3 cellular contexts compared by ENCODE assay signal in the genomic region with DNA sequence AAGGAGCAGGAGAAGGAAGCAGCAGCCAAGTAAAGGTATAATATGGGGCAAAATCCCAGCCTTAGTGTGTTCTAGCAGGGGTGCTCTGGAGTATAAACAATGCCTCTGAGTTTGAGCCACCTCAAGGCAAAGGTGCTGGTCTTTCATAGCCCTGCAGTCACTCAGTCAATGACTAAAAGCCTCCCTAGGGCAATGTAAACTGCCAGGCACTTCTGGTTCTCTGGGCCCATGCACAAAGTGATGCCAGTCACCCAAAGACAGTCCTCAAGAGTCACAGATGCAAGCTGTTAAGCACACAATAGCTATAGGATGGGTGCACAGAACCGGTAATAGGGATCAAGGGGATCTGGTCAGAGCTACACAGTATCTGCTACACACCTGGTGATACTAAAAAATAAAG.
TF ChIP-seq lines count a peak whose summit lies in the region.

No MANE protein-coding gene starts in this region.

TF ChIP-seq in SK-N-SH treated with all-trans-retinoic acid at 6 μM for 48 hours, 23 proteins besides CTCF, POLR2A, EP300 and RAD21:
- TF ChIP-seq, protein P1, sequence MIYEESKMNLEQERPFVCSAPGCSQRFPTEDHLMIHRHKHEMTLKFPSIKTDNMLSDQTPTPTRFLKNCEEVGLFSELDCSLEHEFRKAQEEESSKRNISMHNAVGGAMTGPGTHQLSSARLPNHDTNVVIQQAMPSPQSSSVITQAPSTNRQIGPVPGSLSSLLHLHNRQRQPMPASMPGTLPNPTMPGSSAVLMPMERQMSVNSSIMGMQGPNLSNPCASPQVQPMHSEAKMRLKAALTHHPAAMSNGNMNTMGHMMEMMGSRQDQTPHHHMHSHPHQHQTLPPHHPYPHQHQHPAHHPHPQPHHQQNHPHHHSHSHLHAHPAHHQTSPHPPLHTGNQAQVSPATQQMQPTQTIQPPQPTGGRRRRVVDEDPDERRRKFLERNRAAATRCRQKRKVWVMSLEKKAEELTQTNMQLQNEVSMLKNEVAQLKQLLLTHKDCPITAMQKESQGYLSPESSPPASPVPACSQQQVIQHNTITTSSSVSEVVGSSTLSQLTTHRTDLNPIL (CRISPR knock-in tag; IDR thresholded peaks at IDR 0.05; ENCODE audit: low read depth), result no peak

TF ChIP-seq in SK-N-SH, 30 proteins besides CTCF, POLR2A, EP300 and RAD21:
- TF ChIP-seq, protein P2, sequence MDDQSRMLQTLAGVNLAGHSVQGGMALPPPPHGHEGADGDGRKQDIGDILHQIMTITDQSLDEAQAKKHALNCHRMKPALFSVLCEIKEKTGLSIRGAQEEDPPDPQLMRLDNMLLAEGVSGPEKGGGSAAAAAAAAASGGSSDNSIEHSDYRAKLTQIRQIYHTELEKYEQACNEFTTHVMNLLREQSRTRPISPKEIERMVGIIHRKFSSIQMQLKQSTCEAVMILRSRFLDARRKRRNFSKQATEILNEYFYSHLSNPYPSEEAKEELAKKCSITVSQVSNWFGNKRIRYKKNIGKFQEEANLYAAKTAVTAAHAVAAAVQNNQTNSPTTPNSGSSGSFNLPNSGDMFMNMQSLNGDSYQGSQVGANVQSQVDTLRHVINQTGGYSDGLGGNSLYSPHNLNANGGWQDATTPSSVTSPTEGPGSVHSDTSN (IDR thresholded peaks at IDR 0.05), result no peak
- TF ChIP-seq JUND (IDR thresholded peaks at IDR 0.05) (no peak), RFX5 (IDR thresholded peaks at IDR 0.05; ENCODE audit: low read length) (no peak), FOXM1 (IDR thresholded peaks at IDR 0.05; ENCODE audit: low read depth) (no peak), EZH2phosphoT487 (IDR thresholded peaks at IDR 0.05; ENCODE audit: borderline replicate concordance, low read depth) (no peak), NRF1 (IDR thresholded peaks at IDR 0.05; ENCODE audit: low read depth, low read length) (no peak), IRF3 (IDR thresholded peaks at IDR 0.05; ENCODE audit: low read depth, low read length) (no peak)

TF ChIP-seq in IMR-90, 13 proteins besides CTCF, POLR2A, EP300 and RAD21:
- TF ChIP-seq SMC3 (IDR thresholded peaks at IDR 0.05; ENCODE audit: low read depth, low read length) (no peak), FOS (IDR thresholded peaks at IDR 0.05; ENCODE audit: low read depth, low read length) (no peak), MAZ (IDR thresholded peaks at IDR 0.05; ENCODE audit: borderline replicate concordance, low read depth, low read length) (no peak), MAFK (IDR thresholded peaks at IDR 0.05; ENCODE audit: low read depth, low read length) (no peak), CEBPB (IDR thresholded peaks at IDR 0.05; ENCODE audit: low read depth, low read length) (no peak), MXI1 (IDR thresholded peaks at IDR 0.05; ENCODE audit: borderline replicate concordance, low read depth, low read length) (no peak), RFX5 (IDR thresholded peaks at IDR 0.05; ENCODE audit: low read depth, low read length) (no peak), RCOR1 (IDR thresholded peaks at IDR 0.05; ENCODE audit: insufficient replicate concordance, low read length) (no peak), NFE2L2 (IDR thresholded peaks at IDR 0.05; ENCODE audit: low read depth, low read length) (no peak), CHD1 (IDR thresholded peaks at IDR 0.05; ENCODE audit: low read depth, low read length) (no peak), BHLHE40 (IDR thresholded peaks at IDR 0.05; ENCODE audit: low read depth, low read length) (no peak)
- TF ChIP-seq, protein P3, sequence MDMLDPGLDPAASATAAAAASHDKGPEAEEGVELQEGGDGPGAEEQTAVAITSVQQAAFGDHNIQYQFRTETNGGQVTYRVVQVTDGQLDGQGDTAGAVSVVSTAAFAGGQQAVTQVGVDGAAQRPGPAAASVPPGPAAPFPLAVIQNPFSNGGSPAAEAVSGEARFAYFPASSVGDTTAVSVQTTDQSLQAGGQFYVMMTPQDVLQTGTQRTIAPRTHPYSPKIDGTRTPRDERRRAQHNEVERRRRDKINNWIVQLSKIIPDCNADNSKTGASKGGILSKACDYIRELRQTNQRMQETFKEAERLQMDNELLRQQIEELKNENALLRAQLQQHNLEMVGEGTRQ (IDR thresholded peaks at IDR 0.05; ENCODE audit: low read depth, low read length), result no peak
- TF ChIP-seq, protein P4, sequence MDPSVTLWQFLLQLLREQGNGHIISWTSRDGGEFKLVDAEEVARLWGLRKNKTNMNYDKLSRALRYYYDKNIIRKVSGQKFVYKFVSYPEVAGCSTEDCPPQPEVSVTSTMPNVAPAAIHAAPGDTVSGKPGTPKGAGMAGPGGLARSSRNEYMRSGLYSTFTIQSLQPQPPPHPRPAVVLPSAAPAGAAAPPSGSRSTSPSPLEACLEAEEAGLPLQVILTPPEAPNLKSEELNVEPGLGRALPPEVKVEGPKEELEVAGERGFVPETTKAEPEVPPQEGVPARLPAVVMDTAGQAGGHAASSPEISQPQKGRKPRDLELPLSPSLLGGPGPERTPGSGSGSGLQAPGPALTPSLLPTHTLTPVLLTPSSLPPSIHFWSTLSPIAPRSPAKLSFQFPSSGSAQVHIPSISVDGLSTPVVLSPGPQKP (IDR thresholded peaks at IDR 0.05; ENCODE audit: borderline replicate concordance, low read depth, low read length), result no peak
